15 cellular contexts compared by ENCODE assay signal in the genomic region with DNA sequence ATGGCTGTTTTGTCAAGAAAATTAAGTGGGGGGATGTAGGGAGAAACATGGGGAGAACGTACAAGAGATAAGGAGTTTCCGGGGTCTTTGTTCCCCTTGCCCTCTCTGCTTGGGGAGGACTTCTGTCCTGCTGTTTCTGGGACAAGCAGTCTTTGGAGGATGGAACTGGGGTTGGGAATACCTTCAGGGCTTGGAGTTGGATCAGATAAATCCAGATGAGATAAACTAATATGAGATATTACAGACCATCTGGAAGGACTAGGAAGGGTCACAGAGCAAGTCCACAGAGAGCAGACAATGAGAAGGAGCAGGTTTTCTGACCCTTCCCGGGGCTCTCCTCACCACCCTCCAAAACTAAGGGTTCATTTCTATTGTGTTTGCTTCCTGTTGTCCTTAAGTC.
DNase-seq lines count a peak whose midpoint lies in the region; TF ChIP-seq lines count a peak whose summit lies in the region.
"Had no signal": no experiment of that assay in that cellular context is flagged by ENCODE, and none has a peak within 500 bp of the region (broad histone marks: within the 10 kb centered on the region; RNA-seq: fewer than 3 reads in every experiment).

No MANE protein-coding gene starts in this region.

- H3K4me1 ChIP-seq in SJCRH30 (peaks cover 61% of the 10 kb centered on the region), SK-N-SH (ENCODE audit: control insufficient read depth in 1 of 2, insufficient read depth in 2 of 2, low read depth in 1 of 2, low read length in 1 of 2) (peaks cover 9 to 30% of the 10 kb centered on the region in 2 experiments; a peak in 3 of 4 replicates)
- H3K4me1 ChIP-seq: Caco-2, HAP-1 had no signal

- H3K4me3 ChIP-seq in SJCRH30, result no peak overlapping the region
- no peak overlapping the region for H3K4me3 ChIP-seq in SK-N-SH (ENCODE audit: low read depth in 2 of 2, low read length in 1 of 2)
- H3K4me3 ChIP-seq: HAP-1 had no signal

- H3K36me3 ChIP-seq in SJCRH30 (no peaks in the 10 kb centered on the region), SK-N-SH (replicated peaks in 1 of 2; ENCODE audit: control insufficient read depth in 1 of 2, insufficient read depth in 2 of 2, low read length in 1 of 2) (no peaks in the 10 kb centered on the region)
- H3K36me3 ChIP-seq: HAP-1 had no signal

- no peaks in the 10 kb centered on the region for H3K9me3 Mint-ChIP-seq in nephron
- H3K9me3 Mint-ChIP-seq: CD8-positive, alpha-beta T cell; HFFc6 had no signal

- no peaks in the 10 kb centered on the region for H3K79me2 ChIP-seq in SK-N-SH (ENCODE audit: insufficient read depth)

- H3K36me3 Mint-ChIP-seq in nephron (ENCODE audit: low read depth), result no peaks in the 10 kb centered on the region
- H3K36me3 Mint-ChIP-seq: CD4-positive, CD25-positive, alpha-beta regulatory T cell; CD8-positive, alpha-beta T cell had no signal

- H3K27ac ChIP-seq in SJCRH30, result peak overlapping the region; percentile 80; the same call in 1 of the 2 replicates
- H3K27ac ChIP-seq in SK-N-SH (ENCODE audit: low read depth in 2 of 2, low read length in 1 of 2), result no peak overlapping the region
- H3K27ac ChIP-seq: C4-2B had no signal

- CTCF ChIA-PET in SK-N-SH (lab: Yijun Ruan, JAX), result interaction anchor here (0.8 kb wide), 1 partner anchor 425 kb away, joined by 3 read pairs; no protein-coding TSS in a partner anchor

- peaks cover 23% of the 10 kb centered on the region for H3K27me3 Mint-ChIP-seq in nephron (ENCODE audit: low read depth)

- POLR2A ChIA-PET in SK-N-SH (lab: Yijun Ruan, JAX), result no interaction called here

- TF ChIP-seq CTCF in SK-N-SH (IDR thresholded peaks at IDR 0.05) (no peak), nephron (IDR thresholded peaks at IDR 0.05; ENCODE audit: unreplicated experiment in 3 of 3) (no peak)

- H3K9me3 ChIP-seq in SJCRH30 (replicated peaks), result no peaks in the 10 kb centered on the region
- H3K9me3 ChIP-seq in SK-N-SH, result no peaks in the 10 kb centered on the region
- H3K9me3 ChIP-seq: Caco-2, HAP-1 had no signal

- no peaks in the 10 kb centered on the region for H4K20me1 ChIP-seq in SK-N-SH (ENCODE audit: insufficient read depth)

- H3K9me2 ChIP-seq in SK-N-SH, result no peaks in the 10 kb centered on the region

- DNase-seq in SJCRH30, result no peak
- DNase-seq in SK-N-SH, result no peak
- no peak for DNase-seq in activated CD4-positive, alpha-beta T cell treated with anti-CD3 and anti-CD28 coated beads for 48 hours
- DNase-seq in NAMALWA (ENCODE audit: low spot score), result no peak
- DNase-seq in C1 segment of cervical spinal cord (lab: John Stamatoyannopoulos, UW), result no peak
- DNase-seq: Caco-2; CD4-positive, CD25-positive, alpha-beta regulatory T cell; CD8-positive, alpha-beta T cell; DMS153; DND-41; GOT3; HFFc6 had no signal

- H3K4me3 Mint-ChIP-seq in nephron, result no peak overlapping the region
- H3K4me3 Mint-ChIP-seq: CD4-positive, CD25-positive, alpha-beta regulatory T cell; CD8-positive, alpha-beta T cell; HFFc6 had no signal

- peaks cover 36% of the 10 kb centered on the region for H3K4me1 Mint-ChIP-seq in nephron

- peak overlapping the region in 2 of 3 experiments; percentile 11 for H3K27ac Mint-ChIP-seq in nephron
- H3K27ac Mint-ChIP-seq: CD8-positive, alpha-beta T cell; HFFc6 had no signal

- WGBS in SK-N-SH (ENCODE audit: low lambda C conversion rate), result 45% methylated on average over 3 of the region's 3 CpGs

- no peak overlapping the region for H3K4me2 ChIP-seq in SK-N-SH

- TF ChIP-seq RAD21 in SK-N-SH (IDR thresholded peaks at IDR 0.05; ENCODE audit: low read length), result no peak; the same call in 1 of the 2 replicates

- no peak overlapping the region for H2AFZ ChIP-seq in SK-N-SH (ENCODE audit: low read depth)

- H3F3A ChIP-seq in SK-N-SH (replicated peaks; ENCODE audit: insufficient read depth), result no peaks in the 10 kb centered on the region

- no peak overlapping the region for H3K9ac ChIP-seq in SK-N-SH

- peak in 1 of 2 experiments; percentile 68; a peak in 1 of 4 replicates for TF ChIP-seq EP300 in SK-N-SH (IDR thresholded peaks at IDR 0.05; ENCODE audit: borderline replicate concordance in 1 of 2, low read depth in 1 of 2, low read length in 1 of 2)

- no peaks in the 10 kb centered on the region for H3K27me3 ChIP-seq in SJCRH30
- no peaks in the 10 kb centered on the region for H3K27me3 ChIP-seq in SK-N-SH (ENCODE audit: insufficient read depth)

TF ChIP-seq in SK-N-SH, 30 proteins besides CTCF, POLR2A, EP300 and RAD21:
- no peak for TF ChIP-seq TEAD4 (IDR thresholded peaks at IDR 0.05; ENCODE audit: borderline replicate concordance, insufficient read depth)
- peak; percentile 77 for TF ChIP-seq GATA2 (CRISPR knock-in tag; IDR thresholded peaks at IDR 0.05)
TF ChIP-seq in SK-N-SH: peak in this region for 1.
